ENCODE assay signal across 10 cellular contexts in the genomic region with DNA sequence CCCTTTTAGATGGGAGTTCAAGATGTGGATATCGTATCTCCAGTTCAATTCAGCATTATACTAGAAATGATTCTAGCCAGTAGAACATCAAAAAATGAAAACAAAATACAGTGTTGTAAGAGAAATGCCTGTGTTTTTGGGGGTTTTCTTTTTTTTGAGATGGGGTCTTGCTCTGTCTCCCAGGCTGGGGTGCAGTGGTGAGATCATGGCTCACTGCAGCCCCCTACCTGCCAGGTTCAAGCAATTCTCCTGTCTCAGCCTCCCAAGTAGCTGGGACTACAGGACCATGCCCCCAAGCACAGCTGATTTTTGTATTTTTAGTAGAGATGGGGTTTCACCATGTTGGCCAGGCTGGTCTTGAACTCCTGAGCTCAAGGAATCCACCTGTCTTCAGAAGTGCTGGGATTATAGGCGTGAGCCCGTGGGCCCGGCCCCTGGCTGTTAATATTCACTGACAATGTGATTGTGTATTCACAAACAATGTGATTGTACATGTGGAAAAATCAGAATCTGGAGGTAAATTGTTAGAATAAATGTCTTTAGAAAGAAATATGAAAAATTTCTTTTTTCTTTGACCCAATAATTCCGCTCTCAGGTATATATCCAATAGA. TPM values are rescaled to one million over a fixed set of nuclear protein-coding genes. Genes with fewer than 3 reads are reported as not detected.
DNase-seq lines count a peak whose midpoint lies in the region; ATAC-seq and TF ChIP-seq lines count a peak whose summit lies in the region.
"Had no signal": no experiment of that assay in that cellular context is flagged by ENCODE, and none has a peak within 500 bp of the region (broad histone marks: within the 10 kb centered on the region; RNA-seq: fewer than 3 reads in every experiment).

No MANE protein-coding gene starts in this region.

- H3K9me3 ChIP-seq in BE2C (no peaks in the 10 kb centered on the region), gastroesophageal sphincter (no peaks in the 10 kb centered on the region)
- H3K9me3 ChIP-seq: SJCRH30 had no signal

- H3K4me1 Mint-ChIP-seq in WTC11 (no peaks in the 10 kb centered on the region), immature natural killer cell (peaks cover 38 to 82% of the 10 kb centered on the region in 2 donors)

- TF ChIP-seq EP300 in gastroesophageal sphincter (IDR thresholded peaks at IDR 0.05): no peak

- H3K27me3 ChIP-seq in BE2C (no peaks in the 10 kb centered on the region), gastroesophageal sphincter (no peaks in the 10 kb centered on the region)
- H3K27me3 ChIP-seq: SJCRH30 had no signal

- no peak for DNase-seq in BE2C
- peak; percentile 8 for DNase-seq in GM12865 (ENCODE audit: low read depth)
- DNase-seq in WTC11 (ENCODE audit: low spot score): peak; percentile 52
- peak; percentile 8 to 28 (median 11) for DNase-seq in immature natural killer cell
- no peak for DNase-seq in glomerular visceral epithelial cell (ENCODE audit: extremely low spot score)
- no peak for DNase-seq in NCI-H1694 treated with DMSO at 0.1 percent for 48 hours (lab: John Stamatoyannopoulos, UW)
- DNase-seq: aorta had no signal

- H3K4me1 ChIP-seq in BE2C: no peaks in the 10 kb centered on the region
- peaks cover 0 to 13% (median 0%) of the 10 kb centered on the region in 3 donors for H3K4me1 ChIP-seq in gastroesophageal sphincter

- CTCF ChIA-PET in WTC11 (lab: Charles Lee): interaction anchor here (0.6 to 1.2 kb wide), 14 partner anchors 10 to 1009 kb away, joined by 3 to 7 read pairs (median 3); partner anchors contain the start of genes BBS4 and HIGD2B

- H3K9me3 Mint-ChIP-seq in WTC11: no peaks in the 10 kb centered on the region
- H3K9me3 Mint-ChIP-seq in immature natural killer cell: no peaks in the 10 kb centered on the region

- ATAC-seq in WTC11: peak; percentile 82
- no peak for ATAC-seq in esophagus mucosa
- no peak for ATAC-seq in gastroesophageal sphincter

- H3K4me3 Mint-ChIP-seq in WTC11: no peak overlapping the region
- H3K4me3 Mint-ChIP-seq in immature natural killer cell: no peak overlapping the region

- H3K27ac Mint-ChIP-seq in WTC11 (no peak overlapping the region), immature natural killer cell (peak overlapping the region in 1 of 6 donors; percentile 2)

- POLR2A ChIA-PET in WTC11 (lab: Charles Lee): no interaction called here

- H3K4me3 ChIP-seq in BE2C (ENCODE audit: low read depth, low read length) (no peak overlapping the region), GM12865 (ENCODE audit: low read depth, low read length) (no peak overlapping the region), gastroesophageal sphincter (no peak overlapping the region)
- H3K4me3 ChIP-seq: SJCRH30 had no signal

- WGBS in gastroesophageal sphincter (ENCODE audit: low coverage in 1 of 2), 2 donors: 100% methylated on average over 1 to 2 of the region's 5 CpGs

- H3K36me3 ChIP-seq in BE2C (peaks cover 4% of the 10 kb centered on the region), gastroesophageal sphincter (no peaks in the 10 kb centered on the region)
- H3K36me3 ChIP-seq: SJCRH30 had no signal

- no peak for TF ChIP-seq POLR2A in gastroesophageal sphincter (IDR thresholded peaks at IDR 0.05)

- no peak overlapping the region for H3K27ac ChIP-seq in gastroesophageal sphincter
- H3K27ac ChIP-seq: SJCRH30 had no signal

- H3K36me3 Mint-ChIP-seq in WTC11 (no peaks in the 10 kb centered on the region), immature natural killer cell (no peaks in the 10 kb centered on the region)

- H3K27me3 Mint-ChIP-seq in WTC11 (ENCODE audit: low read depth) (no peaks in the 10 kb centered on the region), immature natural killer cell (ENCODE audit: low read depth in 3 of 3) (no peaks in the 10 kb centered on the region)

- TF ChIP-seq CTCF in BE2C (IDR thresholded peaks at IDR 0.05; ENCODE audit: low read depth, low read length) (peak; percentile 50), GM12865 (IDR thresholded peaks at IDR 0.05; ENCODE audit: insufficient read depth, low read depth, low read length, missing control alignments) (peak; percentile 28), WTC11 (IDR thresholded peaks at IDR 0.05) (no peak; the same call in 1 of the 2 replicates), gastroesophageal sphincter (IDR thresholded peaks at IDR 0.05) (peak in 1 of 4 experiments; percentile 44)

TF ChIP-seq in WTC11, 78 proteins besides CTCF, POLR2A, EP300 and RAD21:
- TF ChIP-seq ZNF121 (CRISPR knock-in tag; IDR thresholded peaks at IDR 0.05): peak; percentile 54; the same call in 1 of the 2 replicates
- no peak for TF ChIP-seq ZNF219 (CRISPR knock-in tag; IDR thresholded peaks at IDR 0.05; ENCODE audit: borderline replicate concordance)
- no peak for TF ChIP-seq JAZF1 (CRISPR knock-in tag; IDR thresholded peaks at IDR 0.05)
TF ChIP-seq in WTC11: peak in this region for 1.

RNA-seq across cellular contexts. Expression of gene ARIH1, which starts 59.0 kb away (rescaled TPM):
- polyA plus RNA-seq in BE2C (2012; ENCODE audit: insufficient read depth, insufficient read length, low read depth): 166 TPM
- 198 to 206 TPM (median 201 TPM) in 3 replicates for total RNA-seq in WTC11 (2021)
- polyA plus RNA-seq in immature natural killer cell: 10 to 100 TPM in 1 of 3 donors, 1 to 10 TPM in 2; 5.8 to 24.3 (median 8.0) TPM
- 98.7 TPM for total RNA-seq in esophagus mucosa
- total RNA-seq in gastroesophageal sphincter: 10 to 100 TPM; 45.4 to 65.3 (median 56.4) TPM

Comparison
In these comparisons a context has a peak if more than half of its experiments do, and no peak if none do; other contexts are left out.
1. DNase-seq: peak in GM12865 (single experiment), WTC11 (single experiment) and immature natural killer cell (3 of 3); none in BE2C (single experiment), glomerular visceral epithelial cell (single experiment) and NCI-H1694 treated with DMSO at 0.1 percent for 48 hours (single experiment).